30 cellular contexts compared by ENCODE assay signal in the genomic region with DNA sequence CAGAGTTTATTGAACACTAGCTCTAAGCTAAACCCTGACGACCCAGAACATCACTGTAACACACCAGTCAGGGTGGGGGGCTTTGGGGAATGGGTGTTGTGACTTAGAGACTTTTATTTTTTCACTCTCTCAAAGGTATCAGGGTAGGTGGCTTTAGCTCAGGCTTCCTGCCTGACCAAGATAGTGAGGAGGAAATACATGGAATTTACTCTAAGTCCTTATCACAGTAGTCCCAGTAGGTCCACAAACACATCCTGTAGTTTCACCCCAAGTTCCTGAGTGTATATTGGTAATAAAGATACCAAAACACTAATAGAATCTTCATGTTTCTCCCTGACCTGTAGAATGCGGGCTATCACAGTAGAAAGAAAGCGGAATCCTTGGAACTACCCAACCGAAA. TPM values are rescaled to one million over a fixed set of nuclear protein-coding genes. Genes with fewer than 3 reads are reported as not detected.
"Had no signal": no experiment of that assay in that cellular context is flagged by ENCODE, and none has a peak within 500 bp of the region (broad histone marks: within the 10 kb centered on the region; RNA-seq: fewer than 3 reads in every experiment).

No MANE protein-coding gene starts in this region.

- DNase-seq: activated CD4-positive, alpha-beta memory T cell treated with anti-CD3 and anti-CD28 coated beads, Interleukin-2, amount 10 ng/mL, durations not matched to agents 7 days and 5 days; activated CD4-positive, alpha-beta T cell treated with anti-CD3 and anti-CD28 coated beads for 36 hours; activated CD4-positive, alpha-beta T cell treated with anti-CD3 and anti-CD28 coated beads, Interleukin-2, amount 10 ng/mL, durations not matched to agents 7 days and 5 days; activated CD4-positive, alpha-beta T cell treated with anti-CD3 and anti-CD28 coated beads, Interleukin-2, amount 50 U/mL, for 4 hours; activated CD4-positive, CD25-positive, alpha-beta regulatory T cell; activated CD4-positive, CD25-positive, alpha-beta regulatory T cell treated with anti-CD3 and anti-CD28 coated beads, Interleukin-2, amount 50 U/mL, for 72 hours; activated CD8-positive, alpha-beta memory T cell treated with anti-CD3 and anti-CD28 coated beads, Interleukin-2, amount 50 U/mL, for 48 hours; activated gamma-delta T cell; activated naive CD4-positive, alpha-beta T cell; activated naive CD4-positive, alpha-beta T cell treated with anti-CD3 and anti-CD28 coated beads, Interleukin-2, amount 10 ng/mL, durations not matched to agents 7 days and 5 days; activated T-cell treated with anti-CD3 and anti-CD28 coated beads for 4 hours; activated T-cell treated with anti-CD3 and anti-CD28 coated beads, Interleukin-2, amount 50 U/mL, for 24 hours; activated T-cell treated with anti-CD3 and anti-CD28 coated beads, Interleukin-2, amount 50 U/mL, for 72 hours; amniotic stem cell; anterior cingulate cortex; brain microvascular endothelial cell; dermis blood vessel endothelial cell; effector CD4-positive, alpha-beta T cell; effector memory CD8-positive, alpha-beta T cell; foreskin keratinocyte; gastrocnemius medialis; glutamatergic neuron; heart left ventricle; T-helper 9 cell had no signal

- H3K27me3 Mint-ChIP-seq: activated naive CD8-positive, alpha-beta T cell had no signal

- H3K36me3 Mint-ChIP-seq: activated naive CD4-positive, alpha-beta T cell treated with anti-CD3 and anti-CD28 coated beads, Interleukin-2, amount 10 ng/mL, durations not matched to agents 7 days and 5 days; activated naive CD8-positive, alpha-beta T cell had no signal

- H3K4me1 Mint-ChIP-seq: activated CD4-positive, alpha-beta T cell treated with anti-CD3 and anti-CD28 coated beads for 36 hours; activated CD4-positive, alpha-beta T cell treated with anti-CD3 and anti-CD28 coated beads, Interleukin-2, amount 10 ng/mL, durations not matched to agents 7 days and 5 days; activated naive CD4-positive, alpha-beta T cell treated with anti-CD3 and anti-CD28 coated beads, Interleukin-2, amount 10 ng/mL, durations not matched to agents 7 days and 5 days; central memory CD8-positive, alpha-beta T cell had no signal

- ATAC-seq: activated CD4-positive, alpha-beta T cell treated with anti-CD3 and anti-CD28 coated beads for 36 hours; activated T-cell treated with anti-CD3 and anti-CD28 coated beads, Interleukin-2, amount 50 U/mL, for 72 hours; effector memory CD8-positive, alpha-beta T cell; esophagus mucosa; foreskin keratinocyte; gastrocnemius medialis; heart left ventricle had no signal

- H3K27ac Mint-ChIP-seq: activated CD4-positive, alpha-beta memory T cell treated with anti-CD3 and anti-CD28 coated beads, Interleukin-2, amount 10 ng/mL, durations not matched to agents 7 days and 5 days; activated CD4-positive, alpha-beta T cell treated with anti-CD3 and anti-CD28 coated beads for 36 hours; activated CD4-positive, alpha-beta T cell treated with anti-CD3 and anti-CD28 coated beads, Interleukin-2, amount 10 ng/mL, durations not matched to agents 7 days and 5 days; activated naive CD4-positive, alpha-beta T cell treated with anti-CD3 and anti-CD28 coated beads, Interleukin-2, amount 10 ng/mL, durations not matched to agents 7 days and 5 days; activated naive CD8-positive, alpha-beta T cell; activated T-cell treated with anti-CD3 and anti-CD28 coated beads, Interleukin-2, amount 50 U/mL, for 24 hours; activated T-cell treated with anti-CD3 and anti-CD28 coated beads, Interleukin-2, amount 50 U/mL, for 72 hours; effector memory CD8-positive, alpha-beta T cell had no signal

- H3K4me3 Mint-ChIP-seq: activated CD4-positive, alpha-beta memory T cell treated with anti-CD3 and anti-CD28 coated beads, Interleukin-2, amount 10 ng/mL, durations not matched to agents 7 days and 5 days; activated CD4-positive, alpha-beta T cell treated with anti-CD3 and anti-CD28 coated beads for 36 hours; activated CD4-positive, alpha-beta T cell treated with anti-CD3 and anti-CD28 coated beads, Interleukin-2, amount 10 ng/mL, durations not matched to agents 7 days and 5 days; activated naive CD4-positive, alpha-beta T cell treated with anti-CD3 and anti-CD28 coated beads, Interleukin-2, amount 10 ng/mL, durations not matched to agents 7 days and 5 days; activated naive CD8-positive, alpha-beta T cell; activated T-cell treated with anti-CD3 and anti-CD28 coated beads, Interleukin-2, amount 50 U/mL, for 24 hours; activated T-cell treated with anti-CD3 and anti-CD28 coated beads, Interleukin-2, amount 50 U/mL, for 72 hours; central memory CD8-positive, alpha-beta T cell; effector memory CD8-positive, alpha-beta T cell had no signal

- H3K9me3 Mint-ChIP-seq: activated CD4-positive, alpha-beta memory T cell treated with anti-CD3 and anti-CD28 coated beads, Interleukin-2, amount 10 ng/mL, durations not matched to agents 7 days and 5 days; activated CD4-positive, alpha-beta T cell treated with anti-CD3 and anti-CD28 coated beads, Interleukin-2, amount 10 ng/mL, durations not matched to agents 7 days and 5 days; activated naive CD4-positive, alpha-beta T cell treated with anti-CD3 and anti-CD28 coated beads, Interleukin-2, amount 10 ng/mL, durations not matched to agents 7 days and 5 days; activated T-cell treated with anti-CD3 and anti-CD28 coated beads, Interleukin-2, amount 50 U/mL, for 24 hours; activated T-cell treated with anti-CD3 and anti-CD28 coated beads, Interleukin-2, amount 50 U/mL, for 72 hours; central memory CD8-positive, alpha-beta T cell; effector memory CD8-positive, alpha-beta T cell had no signal

RNA-seq across cellular contexts. Expression of gene GJA5, which starts 15.1 kb away (rescaled TPM):
- total RNA-seq: activated CD4-positive, alpha-beta memory T cell treated with anti-CD3 and anti-CD28 coated beads, Interleukin-2, amount 10 ng/mL, durations not matched to agents 7 days and 5 days; activated CD4-positive, alpha-beta T cell treated with anti-CD3 and anti-CD28 coated beads for 36 hours; activated CD4-positive, alpha-beta T cell treated with anti-CD3 and anti-CD28 coated beads, Interleukin-2, amount 10 ng/mL, durations not matched to agents 7 days and 5 days; activated T-cell treated with anti-CD3 and anti-CD28 coated beads, Interleukin-2, amount 50 U/mL, for 72 hours; bronchial epithelial cell; T-helper 1 cell treated with Interleukin-12 subunit alpha and Interleukin-12 subunit beta and Interleukin-4 antibody, amounts not matched to agents 30 ng/mL and 1 ng/mL, for 36 hours; T-helper 2 cell treated with Interferon-gamma antibody and Interleukin-4, amounts not matched to agents 100 ng/mL and 5 ng/mL, for 36 hours had no signal
